24 cellular contexts compared by ENCODE assay signal in the genomic region with DNA sequence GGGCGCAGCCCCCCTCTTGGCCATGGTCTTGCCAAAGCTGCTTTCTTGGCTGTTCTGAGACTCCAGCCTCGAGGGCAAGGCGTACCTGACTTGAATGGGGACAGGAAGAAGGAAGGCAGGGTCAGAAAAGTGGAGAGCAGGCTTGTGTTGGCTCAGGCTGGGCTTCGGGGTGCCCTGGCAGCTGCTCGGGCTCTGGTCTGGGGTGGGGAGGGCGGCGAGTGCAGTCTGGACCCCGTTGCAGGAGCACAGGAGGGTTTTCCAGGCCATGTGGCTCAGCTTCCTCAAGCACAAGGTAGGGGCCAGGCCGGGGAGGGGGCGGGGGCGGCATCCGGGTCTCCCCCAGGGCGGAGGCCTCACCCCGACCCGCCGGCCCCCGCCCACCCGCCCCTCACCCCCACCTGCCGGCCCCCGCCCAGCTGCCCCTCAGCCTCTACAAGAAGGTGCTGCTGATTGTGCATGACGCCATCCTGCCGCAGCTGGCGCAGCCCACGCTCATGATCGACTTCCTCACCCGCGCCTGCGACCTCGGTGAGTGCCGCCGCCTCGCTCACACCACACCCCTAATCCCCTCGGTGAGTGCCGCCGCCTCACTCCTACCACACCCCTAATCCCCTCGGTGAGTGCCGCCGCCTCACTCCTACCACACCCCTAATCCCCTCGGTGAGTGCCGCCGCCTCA.
"Had no signal": no experiment of that assay in that cellular context is flagged by ENCODE, and none has a peak within 500 bp of the region (broad histone marks: within the 10 kb centered on the region; RNA-seq: fewer than 3 reads in every experiment).

No MANE protein-coding gene starts in this region.

- H3K36me3 Mint-ChIP-seq: naive B cell had no signal

- H3K4me1 ChIP-seq: neural progenitor cell had no signal

- ATAC-seq: activated CD4-positive, alpha-beta T cell treated with anti-CD3 and anti-CD28 coated beads for 36 hours; effector memory CD8-positive, alpha-beta T cell; gastrocnemius medialis; left lobe of liver; right cardiac atrium had no signal

- H3K27ac ChIP-seq: colonic mucosa, dorsolateral prefrontal cortex, esophagus muscularis mucosa, gastrocnemius medialis, neural progenitor cell, upper lobe of left lung had no signal

- DNase-seq: activated CD4-positive, alpha-beta T cell treated with anti-CD3 and anti-CD28 coated beads for 36 hours; activated CD4-positive, alpha-beta T cell treated with anti-CD3 and anti-CD28 coated beads, Interleukin-2, amount 50 U/mL, for 4 hours; activated CD8-positive, alpha-beta memory T cell treated with anti-CD3 and anti-CD28 coated beads for 24 hours; activated CD8-positive, alpha-beta memory T cell treated with anti-CD3 and anti-CD28 coated beads, Interleukin-2, amount 50 U/mL, for 4 hours; activated effector memory CD4-positive, alpha-beta T cell treated with Interleukin-2 at 50 U/mL for 16 hours; amygdala; colonic mucosa; effector memory CD8-positive, alpha-beta T cell; naive B cell; stimulated activated CD4-positive, alpha-beta T cell treated with anti-CD3 and anti-CD28 coated beads, Interleukin-2, amount 100 ng/mL, for 24 hours; stimulated activated naive CD4-positive, alpha-beta T cell treated with Interleukin-2 at 50 U/mL for 16 hours; T1000 had no signal

- H3K4me3 Mint-ChIP-seq: activated B cell treated with CpG ODN at 0.5 μM for 24 hours; activated CD4-positive, alpha-beta T cell treated with anti-CD3 and anti-CD28 coated beads for 36 hours; activated T-cell treated with anti-CD3 and anti-CD28 coated beads, Interleukin-2, amount 50 U/mL, for 24 hours; effector memory CD8-positive, alpha-beta T cell; naive B cell; neural progenitor cell; T-helper 1 cell treated with Interleukin-12 subunit alpha and Interleukin-12 subunit beta and Interleukin-4 antibody, amounts not matched to agents 30 μg/mL and 1 μg/mL, for 36 hours had no signal

- H3K36me3 ChIP-seq: colonic mucosa, neural progenitor cell had no signal

- H3K27me3 Mint-ChIP-seq: activated B cell treated with CpG ODN at 0.5 μM for 24 hours; activated CD4-positive, alpha-beta T cell treated with anti-CD3 and anti-CD28 coated beads for 36 hours; activated T-cell treated with anti-CD3 and anti-CD28 coated beads, Interleukin-2, amount 50 U/mL, for 24 hours; effector memory CD8-positive, alpha-beta T cell; naive B cell had no signal

- H3K27me3 ChIP-seq: colonic mucosa, dorsolateral prefrontal cortex, esophagus muscularis mucosa, gastrocnemius medialis, neural progenitor cell, upper lobe of left lung had no signal

- H3K9me3 Mint-ChIP-seq: activated B cell treated with CpG ODN at 0.5 μM for 24 hours; activated T-cell treated with anti-CD3 and anti-CD28 coated beads, Interleukin-2, amount 50 U/mL, for 24 hours; effector memory CD8-positive, alpha-beta T cell; naive B cell; neural progenitor cell; T-helper 1 cell treated with Interleukin-12 subunit alpha and Interleukin-12 subunit beta and Interleukin-4 antibody, amounts not matched to agents 30 μg/mL and 1 μg/mL, for 36 hours had no signal

- H3K27ac Mint-ChIP-seq: activated B cell treated with CpG ODN at 0.5 μM for 24 hours; activated CD4-positive, alpha-beta T cell treated with anti-CD3 and anti-CD28 coated beads for 36 hours; activated T-cell treated with anti-CD3 and anti-CD28 coated beads, Interleukin-2, amount 50 U/mL, for 24 hours; neural progenitor cell; T-helper 1 cell treated with Interleukin-12 subunit alpha and Interleukin-12 subunit beta and Interleukin-4 antibody, amounts not matched to agents 30 μg/mL and 1 μg/mL, for 36 hours had no signal

- H3K9ac ChIP-seq: neural progenitor cell had no signal

- H3K4me3 ChIP-seq: colonic mucosa, dorsolateral prefrontal cortex, esophagus muscularis mucosa, gastrocnemius medialis, lung, neural progenitor cell, skin epidermis, upper lobe of left lung had no signal

- H3K9me3 ChIP-seq: colonic mucosa, esophagus muscularis mucosa, gastrocnemius medialis, upper lobe of left lung had no signal
